14 cellular contexts compared by ENCODE assay signal in genomic region chr13:46995874-46996273, GRCh38.
DNase-seq lines count a peak whose midpoint lies in the region; ATAC-seq and TF ChIP-seq lines count a peak whose summit lies in the region.
"Had no signal": no experiment of that assay in that cellular context is flagged by ENCODE, and none has a peak within 500 bp of the region (broad histone marks: within the 10 kb centered on the region; RNA-seq: fewer than 3 reads in every experiment).

No MANE protein-coding gene starts in this region.

- TF ChIP-seq CTCF in GM20000 (IDR thresholded peaks at IDR 0.05; ENCODE audit: extremely low read depth, missing control alignments) (no peak), brain microvascular endothelial cell (IDR thresholded peaks at IDR 0.05; ENCODE audit: low read depth, low read length, missing control alignments) (no peak)

- peak; percentile 34 for DNase-seq in GM20000 (ENCODE audit: low spot score)
- peak; percentile 97 for DNase-seq in MV-4-11 (lab: John Stamatoyannopoulos, UW)
- DNase-seq in brain microvascular endothelial cell = no peak
- DNase-seq in T1000 (lab: John Stamatoyannopoulos, UW) = no peak
- DNase-seq in NCI-H187 treated with DMSO at 0.1 percent for 48 hours (lab: John Stamatoyannopoulos, UW) = no peak
- no peak for DNase-seq in NCI-H2107 treated with DMSO at 0.1 percent for 48 hours (lab: John Stamatoyannopoulos, UW; ENCODE audit: unreplicated experiment)
- DNase-seq: erythroblast, left colon, NCI-H1105, posterior cingulate gyrus, uterus had no signal

- no peak overlapping the region for H3K4me3 ChIP-seq in brain microvascular endothelial cell (ENCODE audit: low read depth, low read length)
- H3K4me3 ChIP-seq: HAP-1, uterus had no signal

- ATAC-seq in GM18499 (IDR thresholded peaks at IDR 0.05; ENCODE audit: insufficient read depth, unreplicated experiment) (peak; percentile 91), HG03039 (IDR thresholded peaks at IDR 0.05; ENCODE audit: unreplicated experiment) (peak; percentile 94)
- ATAC-seq: left colon had no signal

- no peaks in the 10 kb centered on the region for H3K27me3 ChIP-seq in brain microvascular endothelial cell (replicated peaks)
- H3K27me3 ChIP-seq: uterus had no signal

- in situ Hi-C loops in brain microvascular endothelial cell (cut with HindIII; ENCODE audit: low pct_ligation_motif_present, low sequenced_read_pairs) = no loop called here

- no peaks in the 10 kb centered on the region for H3K36me3 ChIP-seq in brain microvascular endothelial cell (replicated peaks)
- H3K36me3 ChIP-seq: HAP-1, uterus had no signal

- no peak overlapping the region for H3K27ac ChIP-seq in brain microvascular endothelial cell
- H3K27ac ChIP-seq: uterus had no signal

Comparison
In these comparisons a context has a peak if more than half of its experiments do, and no peak if none do; other contexts are left out.
1. DNase-seq: peak in GM20000 (single experiment) and MV-4-11 (single experiment); none in brain microvascular endothelial cell (single experiment), T1000 (single experiment), NCI-H187 treated with DMSO at 0.1 percent for 48 hours (single experiment) and NCI-H2107 treated with DMSO at 0.1 percent for 48 hours (single experiment).